ENCODE assay signal across 7 cellular contexts in the genomic region with DNA sequence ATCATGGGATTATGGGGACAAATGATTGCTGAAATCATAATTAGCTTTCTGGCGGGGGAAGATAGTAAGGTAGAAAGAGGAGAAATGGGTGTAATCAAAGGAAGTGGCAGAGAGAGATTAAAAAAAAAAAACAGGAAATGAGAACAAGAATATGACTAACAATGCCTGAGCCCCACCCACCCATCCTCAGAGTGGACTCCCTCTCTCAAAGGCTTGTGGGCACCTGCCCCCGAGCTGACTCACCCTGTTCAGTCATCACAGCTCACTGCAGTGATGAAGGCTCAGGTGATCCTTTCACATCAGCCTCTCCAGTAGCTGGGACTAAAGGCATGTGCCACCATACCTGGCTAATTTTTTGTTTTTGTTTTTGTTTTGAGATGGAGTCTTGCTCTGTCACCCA. TPM values are rescaled to one million over a fixed set of nuclear protein-coding genes. Genes with fewer than 3 reads are reported as not detected.
DNase-seq lines count a peak whose midpoint lies in the region; ATAC-seq lines count a peak whose summit lies in the region.

No MANE protein-coding gene starts in this region.

- no peaks in the 10 kb centered on the region for H3K27me3 Mint-ChIP-seq in effector memory CD8-positive, alpha-beta T cell

- DNase-seq in NCI-H146 treated with DMSO at 0.1 percent for 48 hours (lab: John Stamatoyannopoulos, UW; ENCODE audit: unreplicated experiment) (peak; percentile 20), pulmonary artery endothelial cell (ENCODE audit: low read depth, low spot score) (peak; percentile 52), Ammon's horn (ENCODE audit: low spot score) (no peak)
- DNase-seq in activated CD4-positive, alpha-beta T cell treated with anti-CD3 and anti-CD28 coated beads, Interleukin-2, amount 50 U/mL, for 24 hours (ENCODE audit: low read depth in 1 of 2, low spot score in 1 of 2), result peak; percentile 59 to 92
- peak; percentile 75 to 81 (median 77) for DNase-seq in effector memory CD8-positive, alpha-beta T cell

- peak; percentile 90 for ATAC-seq in GM18508 (IDR thresholded peaks at IDR 0.05; ENCODE audit: insufficient read depth, unreplicated experiment)
- ATAC-seq in HG02642 (IDR thresholded peaks at IDR 0.05; ENCODE audit: poor library complexity, unreplicated experiment), result peak; percentile 93
- ATAC-seq in effector memory CD8-positive, alpha-beta T cell (replicated peaks), result peak; percentile 100

- peaks cover 3% of the 10 kb centered on the region for H3K36me3 Mint-ChIP-seq in effector memory CD8-positive, alpha-beta T cell (ENCODE audit: insufficient read depth)

- H3K9me3 Mint-ChIP-seq in effector memory CD8-positive, alpha-beta T cell, result no peaks in the 10 kb centered on the region

- H3K4me3 Mint-ChIP-seq in effector memory CD8-positive, alpha-beta T cell, result peak overlapping the region; percentile 39 to 45

- peaks cover 25 to 41% of the 10 kb centered on the region in 2 donors for H3K4me1 Mint-ChIP-seq in effector memory CD8-positive, alpha-beta T cell (ENCODE audit: low read depth in 2 of 2)

- H3K27ac Mint-ChIP-seq in effector memory CD8-positive, alpha-beta T cell, result peak overlapping the region; percentile 67 to 81

RNA-seq across cellular contexts. Expression of a gene that starts 26.4 kb away (rescaled TPM):
- total RNA-seq in pulmonary artery endothelial cell, result 2,284 and 2,494 TPM in 2 replicates

RNA-seq across cellular contexts. Expression of a gene that starts 50.8 kb away (rescaled TPM):
- total RNA-seq in pulmonary artery endothelial cell, result 15.6 and 32.2 TPM in 2 replicates
